In genomic region chr4:106607566-106607965, GRCh38 we compare ENCODE assay signal across 27 cellular contexts.
"Had no signal": no experiment of that assay in that cellular context is flagged by ENCODE, and none has a peak within 500 bp of the region (broad histone marks: within the 10 kb centered on the region; RNA-seq: fewer than 3 reads in every experiment).

No MANE protein-coding gene starts in this region.

- H3K4me3 Mint-ChIP-seq: nephron; neural progenitor cell; stimulated activated effector memory CD8-positive, alpha-beta T cell treated with anti-CD3 and anti-CD28 coated beads, Interleukin-12 subunit alpha, Interleukin-12 subunit beta, amount 100 ng/mL, for 72 hours; stimulated activated naive B cell treated with anti-CD40 and anti-IgM and Interleukin-4, amounts not matched to agents 10 μg/mL and 1 μg/mL and 100 μg/mL, for 72 hours; stimulated activated naive CD8-positive, alpha-beta T cell treated with anti-CD3 and anti-CD28 coated beads, Interleukin-15, Interleukin-2, amounts not matched to agents 100 ng/mL and 50 ng/mL, for 24 hours had no signal

- ATAC-seq: psoas muscle; right cardiac atrium; right lobe of liver; stimulated activated effector memory CD8-positive, alpha-beta T cell treated with anti-CD3 and anti-CD28 coated beads, Interleukin-12 subunit alpha, Interleukin-12 subunit beta, amount 100 ng/mL, for 72 hours; stimulated activated naive B cell treated with anti-CD40 and anti-IgM and Interleukin-4, amounts not matched to agents 10 μg/mL and 1 μg/mL and 100 μg/mL, for 72 hours had no signal

- H2AFZ ChIP-seq: neural progenitor cell, parathyroid adenoma had no signal

- H3K4me1 ChIP-seq: neural progenitor cell, parathyroid adenoma, psoas muscle, right lobe of liver, sigmoid colon, stomach, thyroid gland, tibial nerve, upper lobe of left lung, vagina had no signal

- DNase-seq: occipital lobe; ovary; posterior cingulate gyrus; psoas muscle; right cardiac atrium; right lobe of liver; sigmoid colon; small intestine; stimulated activated CD4-positive, alpha-beta T cell treated with anti-CD3 and anti-CD28 coated beads, Interleukin-15, amount 100 ng/mL, for 24 hours; stimulated activated CD4-positive, alpha-beta T cell treated with anti-CD3 and anti-CD28 coated beads, Interleukin-2, amount 100 ng/mL, for 24 hours; stimulated activated CD4-positive, alpha-beta T cell treated with anti-CD3 and anti-CD28 coated beads, Interleukin-2, amount 100 ng/mL, for 48 hours; stimulated activated CD4-positive, alpha-beta T cell treated with anti-CD3 and anti-CD28 coated beads, Interleukin-4, amount 100 ng/mL, for 24 hours; stimulated activated naive B cell treated with anti-CD40 and anti-IgM and Interleukin-4, amounts not matched to agents 10 μg/mL and 1 μg/mL and 100 μg/mL, for 72 hours; stimulated activated naive CD4-positive, alpha-beta T cell treated with Interleukin-2 at 50 U/mL for 16 hours; stomach; thyroid gland; trophoblast cell; upper lobe of left lung had no signal

- H3K79me2 ChIP-seq: parathyroid adenoma had no signal

- H3K9ac ChIP-seq: neural progenitor cell, parathyroid adenoma had no signal

- H3K27me3 Mint-ChIP-seq: progenitor cell of endocrine pancreas; stimulated activated naive B cell treated with anti-CD40 and anti-IgM and Interleukin-4, amounts not matched to agents 10 μg/mL and 1 μg/mL and 100 μg/mL, for 72 hours; stimulated activated naive CD8-positive, alpha-beta T cell treated with anti-CD3 and anti-CD28 coated beads, Interleukin-15, Interleukin-2, amounts not matched to agents 100 ng/mL and 50 ng/mL, for 24 hours had no signal

- H3K27ac Mint-ChIP-seq: neural progenitor cell; progenitor cell of endocrine pancreas; stimulated activated effector memory CD8-positive, alpha-beta T cell treated with anti-CD3 and anti-CD28 coated beads, Interleukin-12 subunit alpha, Interleukin-12 subunit beta, amount 100 ng/mL, for 72 hours; stimulated activated naive B cell treated with anti-CD40 and anti-IgM and Interleukin-4, amounts not matched to agents 10 μg/mL and 1 μg/mL and 100 μg/mL, for 72 hours; stimulated activated naive CD8-positive, alpha-beta T cell treated with anti-CD3 and anti-CD28 coated beads, Interleukin-15, Interleukin-2, amounts not matched to agents 100 ng/mL and 50 ng/mL, for 24 hours had no signal

- H3K4me3 ChIP-seq: neural progenitor cell, ovary, psoas muscle, right lobe of liver, sigmoid colon, stomach, thoracic aorta, thyroid gland, tibial nerve, upper lobe of left lung, vagina had no signal

- H3K4me1 Mint-ChIP-seq: neural progenitor cell; stimulated activated effector memory CD8-positive, alpha-beta T cell treated with anti-CD3 and anti-CD28 coated beads, Interleukin-12 subunit alpha, Interleukin-12 subunit beta, amount 100 ng/mL, for 72 hours; stimulated activated naive B cell treated with anti-CD40 and anti-IgM and Interleukin-4, amounts not matched to agents 10 μg/mL and 1 μg/mL and 100 μg/mL, for 72 hours had no signal

- H3K9me3 ChIP-seq: ovary, psoas muscle, right lobe of liver, sigmoid colon, thoracic aorta, thyroid gland, tibial nerve, upper lobe of left lung, vagina had no signal

- H3K9me3 Mint-ChIP-seq: stimulated activated effector memory CD8-positive, alpha-beta T cell treated with anti-CD3 and anti-CD28 coated beads, Interleukin-12 subunit alpha, Interleukin-12 subunit beta, amount 100 ng/mL, for 72 hours; stimulated activated naive CD8-positive, alpha-beta T cell treated with anti-CD3 and anti-CD28 coated beads, Interleukin-15, Interleukin-2, amounts not matched to agents 100 ng/mL and 50 ng/mL, for 24 hours had no signal

- H3K27ac ChIP-seq: neural progenitor cell, ovary, parathyroid adenoma, psoas muscle, right lobe of liver, sigmoid colon, stomach, thoracic aorta, thyroid gland, tibial nerve, upper lobe of left lung, vagina had no signal

- H3K36me3 ChIP-seq: neural progenitor cell, ovary, right lobe of liver, sigmoid colon, stomach, thoracic aorta, thyroid gland, tibial nerve, upper lobe of left lung, vagina had no signal

- H3K36me3 Mint-ChIP-seq: neural progenitor cell; stimulated activated effector memory CD8-positive, alpha-beta T cell treated with anti-CD3 and anti-CD28 coated beads, Interleukin-12 subunit alpha, Interleukin-12 subunit beta, amount 100 ng/mL, for 72 hours; stimulated activated naive B cell treated with anti-CD40 and anti-IgM and Interleukin-4, amounts not matched to agents 10 μg/mL and 1 μg/mL and 100 μg/mL, for 72 hours had no signal

- H3K4me2 ChIP-seq: neural progenitor cell had no signal

- H3K27me3 ChIP-seq: neural progenitor cell, ovary, right lobe of liver, sigmoid colon, stomach, thyroid gland, tibial nerve, upper lobe of left lung, vagina had no signal
